ENCODE assay signal across 8 cellular contexts in the genomic region with DNA sequence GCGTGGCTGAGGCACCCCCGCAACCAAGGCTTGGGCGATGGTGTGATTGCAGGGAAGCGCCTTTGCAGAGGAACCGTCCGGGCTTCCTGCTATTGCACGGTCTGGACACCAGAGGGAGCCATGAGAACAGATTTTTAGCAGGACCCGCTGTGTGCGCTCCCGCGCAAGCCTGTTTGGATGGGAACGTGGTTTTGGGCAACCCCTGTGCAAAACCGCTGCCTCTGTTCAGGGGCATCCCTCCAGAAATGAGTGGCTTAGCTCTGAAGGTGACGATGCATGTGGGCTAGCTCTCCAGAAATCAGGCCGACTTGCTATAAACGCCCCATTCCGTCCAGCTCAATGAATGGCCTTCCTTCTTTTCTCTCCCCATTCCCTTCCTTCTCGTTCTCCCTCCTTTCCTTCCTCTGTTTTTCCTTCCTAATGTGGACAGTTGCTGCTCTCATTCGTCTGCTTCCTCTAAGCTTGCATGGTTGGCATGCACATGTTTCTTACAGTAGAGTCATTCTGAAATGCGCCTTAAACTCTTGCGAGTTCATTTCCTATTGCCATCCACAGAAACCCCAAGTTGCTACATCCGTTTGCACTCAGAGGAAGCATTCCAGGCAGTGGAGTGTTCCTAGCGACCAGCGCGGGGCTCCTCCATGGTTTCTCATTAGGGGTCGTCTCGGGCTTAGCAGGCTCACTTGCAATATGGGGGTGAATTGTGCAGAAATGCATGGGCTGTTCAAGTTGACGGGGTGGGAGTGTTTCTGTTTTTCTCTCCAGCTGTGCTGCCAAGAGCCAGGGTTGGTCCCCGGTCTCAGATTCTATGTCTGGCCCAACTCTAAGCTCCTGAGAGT.
DNase-seq lines count a peak whose midpoint lies in the region; ATAC-seq and TF ChIP-seq lines count a peak whose summit lies in the region.

No MANE protein-coding gene starts in this region.

- peak; percentile 50 for ATAC-seq in GM18870 (IDR thresholded peaks at IDR 0.05; ENCODE audit: unreplicated experiment)

- H2AFZ ChIP-seq in osteoblast (ENCODE audit: low read length): peak overlapping the region; percentile 79

- H3K27ac ChIP-seq in osteoblast (ENCODE audit: low read depth, low read length) (no peak overlapping the region), suprapubic skin (no peak overlapping the region)

- H4K20me1 ChIP-seq in osteoblast (ENCODE audit: insufficient read depth, low read length): no peaks in the 10 kb centered on the region

- peak overlapping the region; percentile 43 for H3K4me3 ChIP-seq in osteoblast (ENCODE audit: insufficient read depth, low read length)
- no peak overlapping the region for H3K4me3 ChIP-seq in suprapubic skin

- H3K4me2 ChIP-seq in osteoblast (ENCODE audit: insufficient read depth, low read length): peak overlapping the region; percentile 81

- no peaks in the 10 kb centered on the region for H3K79me2 ChIP-seq in osteoblast (ENCODE audit: insufficient read depth, low read length)

- no peak for TF ChIP-seq POLR2A in suprapubic skin (IDR thresholded peaks at IDR 0.05)

- TF ChIP-seq EP300 in suprapubic skin (IDR thresholded peaks at IDR 0.05): no peak

- TF ChIP-seq CTCF in osteoblast (IDR thresholded peaks at IDR 0.05; ENCODE audit: extremely low read depth, low read depth, low read length) (peak; percentile 83), suprapubic skin (IDR thresholded peaks at IDR 0.05) (peak; percentile 27 to 92)

- H3K36me3 ChIP-seq in osteoblast (ENCODE audit: insufficient read depth, low read length) (no peaks in the 10 kb centered on the region), suprapubic skin (no peaks in the 10 kb centered on the region)

- H3K4me1 ChIP-seq in osteoblast (ENCODE audit: insufficient read depth, low read length) (peaks cover 7% of the 10 kb centered on the region), suprapubic skin (peaks cover 5% of the 10 kb centered on the region)

- WGBS in suprapubic skin: 7% methylated on average over 25 of the region's 29 CpGs

- DNase-seq in AG08396 (ENCODE audit: low spot score): peak; percentile 75
- peak; percentile 3 for DNase-seq in HS-27A (ENCODE audit: low read depth)
- DNase-seq in RPMI8226: peak; percentile 68
- DNase-seq in activated gamma-delta T cell treated with anti-CD3 and anti-CD28 coated beads, Interleukin-2, amount 50 U/mL, for 16 hours (ENCODE audit: low read depth): peak; percentile 24
- peak; percentile 55 for DNase-seq in germinal center (ENCODE audit: low spot score)
- DNase-seq in osteoblast (ENCODE audit: insufficient read length, low spot score, missing footprints): peak; percentile 92
- peak; percentile 68 to 82 for DNase-seq in suprapubic skin (ENCODE audit: low spot score in 2 of 2)

- H3K27me3 ChIP-seq in osteoblast (ENCODE audit: insufficient read depth, low read length): no peaks in the 10 kb centered on the region
- H3K27me3 ChIP-seq in suprapubic skin: peaks cover 16% of the 10 kb centered on the region

- no peaks in the 10 kb centered on the region for H3K9me3 ChIP-seq in osteoblast (ENCODE audit: low read depth, low read length)
- no peaks in the 10 kb centered on the region for H3K9me3 ChIP-seq in suprapubic skin

Comparison
In these comparisons a context has a peak if more than half of its experiments do, and no peak if none do; other contexts are left out.
1. DNase-seq: peak in every context shown above with its lines; median percentile 92 in osteoblast; 75 in AG08396; 75 in suprapubic skin; 68 in RPMI8226; 55 in germinal center; 24 in activated gamma-delta T cell treated with anti-CD3 and anti-CD28 coated beads, Interleukin-2, amount 50 U/mL, for 16 hours; 3 in HS-27A.